Comparison of ENCODE assay signal across 12 cellular contexts in genomic region chr20:61185841-61186601, GRCh38.
DNase-seq lines count a peak whose midpoint lies in the region; ATAC-seq and TF ChIP-seq lines count a peak whose summit lies in the region.
"Had no signal": no experiment of that assay in that cellular context is flagged by ENCODE, and none has a peak within 500 bp of the region (broad histone marks: within the 10 kb centered on the region; RNA-seq: fewer than 3 reads in every experiment).

No MANE protein-coding gene starts in this region.

- peaks cover 21% of the 10 kb centered on the region for H3K4me1 Mint-ChIP-seq in mesothelial cell of epicardium

- H3K36me3 ChIP-seq in MG63 = no peaks in the 10 kb centered on the region

- DNase-seq in AG20443 (ENCODE audit: low spot score) (peak; percentile 72), MG63 (peak; percentile 81), dermis blood vessel endothelial cell (peak; percentile 78), mesothelial cell of epicardium (ENCODE audit: low spot score in 2 of 2, unreplicated experiment in 2 of 2) (no peak), NCI-H1417 (lab: John Stamatoyannopoulos, UW) (no peak), cerebellar nuclear complex (lab: John Stamatoyannopoulos, UW) (no peak), amygdala (lab: John Stamatoyannopoulos, UW) (no peak)
- DNase-seq: central memory CD4-positive, alpha-beta T cell; COR-L47; occipital lobe; T-helper 1 cell had no signal

- peak overlapping the region; percentile 55 for H3K27ac Mint-ChIP-seq in mesothelial cell of epicardium

- H3K9me3 Mint-ChIP-seq in mesothelial cell of epicardium = no peaks in the 10 kb centered on the region

- no peaks in the 10 kb centered on the region for H3K27me3 Mint-ChIP-seq in mesothelial cell of epicardium (ENCODE audit: low read depth)

- H3K4me3 ChIP-seq in MG63 = no peak overlapping the region

- ATAC-seq in GM21367 (IDR thresholded peaks at IDR 0.05; ENCODE audit: unreplicated experiment) = no peak

- no peaks in the 10 kb centered on the region for H3K36me3 Mint-ChIP-seq in mesothelial cell of epicardium

- no peak overlapping the region for H3K4me3 Mint-ChIP-seq in mesothelial cell of epicardium

- no peak for TF ChIP-seq CTCF in mesothelial cell of epicardium (IDR thresholded peaks at IDR 0.05; ENCODE audit: unreplicated experiment)

- no peaks in the 10 kb centered on the region for H3K9me3 ChIP-seq in MG63

- no peaks in the 10 kb centered on the region for H3K27me3 ChIP-seq in MG63

Comparison
In these comparisons a context has a peak if more than half of its experiments do, and no peak if none do; other contexts are left out.
1. DNase-seq: peak in AG20443 (single experiment), MG63 (single experiment) and dermis blood vessel endothelial cell (single experiment); none in mesothelial cell of epicardium (0 of 2), NCI-H1417 (0 of 3), cerebellar nuclear complex (0 of 2) and amygdala (0 of 56).